In genomic region chr2:43538034-43538670, GRCh38 we compare ENCODE assay signal across 16 cellular contexts. TPM values are rescaled to one million over a fixed set of nuclear protein-coding genes. Genes with fewer than 3 reads are reported as not detected.
A peak's percentile ranks its signal among the peaks of the same experiment; 100 is the strongest.
DNase-seq lines count a peak whose midpoint lies in the region; ATAC-seq, FAIRE-seq and TF ChIP-seq lines count a peak whose summit lies in the region.
"Had no signal": no experiment of that assay in that cellular context is flagged by ENCODE, and none has a peak within 500 bp of the region (broad histone marks: within the 10 kb centered on the region; RNA-seq: fewer than 3 reads in every experiment).

No MANE protein-coding gene starts in this region.

- intact Hi-C loops in spleen (cut with DNase I; ENCODE audit: low total_unique reads): no loop called here

- peak overlapping the region in 2 of 11 experiments; percentile 4 to 5; a peak in 2 of 22 replicates for H3K9ac ChIP-seq in BLaER1 treated with 17β-estradiol and CSF1 and Interleukin-3, amounts not matched to agents 10 nM and 100 nM
- H3K9ac ChIP-seq in keratinocyte (ENCODE audit: control insufficient read depth, extremely low read depth, insufficient read depth, low read length): no peak overlapping the region

- peak overlapping the region in 6 of 11 experiments; percentile 47 to 97 (median 66); a peak in 12 of 22 replicates for H3K4me2 ChIP-seq in BLaER1 treated with 17β-estradiol and CSF1 and Interleukin-3, amounts not matched to agents 10 nM and 100 nM
- peak overlapping the region; percentile 4 for H3K4me2 ChIP-seq in keratinocyte (ENCODE audit: control insufficient read depth, extremely low read depth, insufficient read depth, low read depth, low read length)
- H3K4me2 ChIP-seq: GM23338 had no signal

- no peak for TF ChIP-seq POLR2A in spleen (IDR thresholded peaks at IDR 0.05)

- no peak for ATAC-seq in HG02885 (IDR thresholded peaks at IDR 0.05; ENCODE audit: poor library complexity, unreplicated experiment)
- ATAC-seq: activated CD4-positive, CD25-positive, alpha-beta regulatory T cell treated with anti-CD3 and anti-CD28 coated beads, Interleukin-2, amount 50 U/mL, for 24 hours; activated T-cell treated with anti-CD3 and anti-CD28 coated beads, Interleukin-2, amount 50 U/mL, for 4 hours; left cardiac atrium had no signal

- no peak overlapping the region for H3K4me3 ChIP-seq in BLaER1 treated with 17β-estradiol and CSF1 and Interleukin-3, amounts not matched to agents 10 nM and 100 nM
- no peak overlapping the region for H3K4me3 ChIP-seq in keratinocyte (ENCODE audit: control insufficient read depth in 2 of 3, extremely low read depth in 1 of 3, insufficient read depth in 2 of 3, low read depth in 1 of 3, low read length in 3 of 3)
- H3K4me3 ChIP-seq in spleen: no peak overlapping the region
- H3K4me3 ChIP-seq: GM23338 had no signal

- peaks cover 0 to 54% (median 14%) of the 10 kb centered on the region in 11 experiments; a peak in 12 of 22 replicates for H3K36me3 ChIP-seq in BLaER1 treated with 17β-estradiol and CSF1 and Interleukin-3, amounts not matched to agents 10 nM and 100 nM
- H3K36me3 ChIP-seq in keratinocyte (ENCODE audit: control insufficient read depth in 2 of 2, extremely low read depth in 1 of 2, insufficient read depth in 2 of 2, low read length in 2 of 2) (no peaks in the 10 kb centered on the region), spleen (peaks cover 0 to 17% (median under 1%) of the 10 kb centered on the region in 6 donors)

- dilution Hi-C loops in keratinocyte (cut with MboI; ENCODE audit: extremely low pct_ligation_motif_present, low sequenced_read_pairs): no loop called here

- H3K4me1 ChIP-seq in BLaER1 treated with 17β-estradiol and CSF1 and Interleukin-3, amounts not matched to agents 10 nM and 100 nM: peaks cover 10 to 58% (median 25%) of the 10 kb centered on the region in 10 experiments
- H3K4me1 ChIP-seq in keratinocyte (ENCODE audit: control insufficient read depth, extremely low read depth, insufficient read depth, low read length) (peaks cover 38% of the 10 kb centered on the region), spleen (peaks cover 3 to 67% (median 39%) of the 10 kb centered on the region in 6 donors)

- TF ChIP-seq CTCF in keratinocyte (optimal IDR thresholded peaks at IDR 0.05 in 1 of 3, IDR thresholded peaks at IDR 0.05 in 1 of 3, conservative IDR thresholded peaks at IDR 0.05 in 1 of 3; ENCODE audit: extremely low read depth in 1 of 3, insufficient read depth in 2 of 3, low read length in 3 of 3): no peak
- TF ChIP-seq CTCF in spleen (IDR thresholded peaks at IDR 0.05 in 8 of 11, conservative IDR thresholded peaks at IDR 0.05 in 3 of 11): no peak

- peak; percentile 95 for FAIRE-seq in keratinocyte (lab: Jason Lieb, UNC)
- no peak for FAIRE-seq in RCC 7860 (lab: Jason Lieb, UNC)

- no peaks in the 10 kb centered on the region for H3K9me1 ChIP-seq in keratinocyte (ENCODE audit: control insufficient read depth, extremely low read depth, insufficient read depth, low read length)

- H3K27me3 ChIP-seq in BLaER1 treated with 17β-estradiol and CSF1 and Interleukin-3, amounts not matched to agents 10 nM and 100 nM: no peaks in the 10 kb centered on the region
- H3K27me3 ChIP-seq in keratinocyte (ENCODE audit: control insufficient read depth, extremely low read depth, insufficient read depth, low read length) (no peaks in the 10 kb centered on the region), spleen (replicated peaks in 1 of 7) (no peaks in the 10 kb centered on the region)

- 80 to 83% (median 82%) methylated on average over 1 of the region's 1 CpG for WGBS in spleen, 5 donors

- DNase-seq in RPMI7951 (ENCODE audit: low read depth) (peak; percentile 23), keratinocyte (ENCODE audit: low read depth, low spot score) (no peak), spleen (no peak), RCC 7860 (ENCODE audit: low spot score) (no peak), DMS53 treated with DMSO at 0.1 percent for 48 hours (lab: John Stamatoyannopoulos, UW; ENCODE audit: unreplicated experiment) (no peak)
- no peak for DNase-seq in stimulated activated CD4-positive, alpha-beta T cell treated with anti-CD3 and anti-CD28 coated beads, Interleukin-2, amount 100 ng/mL, for 24 hours
- DNase-seq: activated T-cell treated with anti-CD3 and anti-CD28 coated beads, Interleukin-2, amount 50 U/mL, for 4 hours; effector CD8-positive, alpha-beta T cell; glutamatergic neuron; left cardiac atrium; occipital lobe; stimulated activated CD8-positive, alpha-beta memory T cell treated with anti-CD3 and anti-CD28 coated beads, Interleukin-4, amount 100 ng/mL, for 48 hours had no signal

- H2AFZ ChIP-seq in keratinocyte (ENCODE audit: control insufficient read depth, low read length): peak overlapping the region; percentile 54
- H2AFZ ChIP-seq: GM23338 had no signal

- H3K79me2 ChIP-seq in keratinocyte (ENCODE audit: control insufficient read depth, insufficient read depth, low read length): no peaks in the 10 kb centered on the region

- peak overlapping the region in 3 of 11 experiments; percentile 3 to 67 (median 64); a peak in 3 of 22 replicates for H3K27ac ChIP-seq in BLaER1 treated with 17β-estradiol and CSF1 and Interleukin-3, amounts not matched to agents 10 nM and 100 nM
- H3K27ac ChIP-seq in keratinocyte (ENCODE audit: control insufficient read depth, insufficient read depth, low read length) (peak overlapping the region; percentile 73), spleen (peak overlapping the region; percentile 4 to 75 (median 56))

- H4K20me1 ChIP-seq in BLaER1 treated with 17β-estradiol and CSF1 and Interleukin-3, amounts not matched to agents 10 nM and 100 nM: no peaks in the 10 kb centered on the region; a peak in 1 of 22 replicates
- H4K20me1 ChIP-seq in keratinocyte (ENCODE audit: control insufficient read depth, extremely low read depth, insufficient read depth, low read length): no peaks in the 10 kb centered on the region

- H3K9me3 ChIP-seq in BLaER1 treated with 17β-estradiol and CSF1 and Interleukin-3, amounts not matched to agents 10 nM and 100 nM (replicated peaks in 1 of 11): 0 out of 22 replicates have a peak, but pooled peaks cover 0 to 5% (median 0%) of the 10 kb centered on the region in 11 experiments
- H3K9me3 ChIP-seq in keratinocyte (ENCODE audit: control insufficient read depth, low read depth, low read length) (no peaks in the 10 kb centered on the region), spleen (no peaks in the 10 kb centered on the region)

RNA-seq across cellular contexts. Expression of gene THADA, which starts 57.7 kb away (rescaled TPM):
- total RNA-seq in RPMI7951 (2014; rRNA removed; shearing (Covaris generic)): 17.6 and 22.0 TPM in 2 replicates
- 17.4 to 22.6 TPM (median 21.0 TPM) in 3 replicates for polyA plus RNA-seq in keratinocyte
- polyA plus RNA-seq in keratinocyte (2011; ENCODE audit: low read depth): 9.5 TPM
- polyA plus RNA-seq in keratinocyte (2011; cell fraction: cytosol; rRNA removed): 10.3 and 10.5 TPM in 2 replicates
- 60.9 and 75.7 TPM in 2 replicates for polyA plus RNA-seq in keratinocyte (2011; cell fraction: nucleus; rRNA removed)
- polyA plus RNA-seq in keratinocyte (2012; ENCODE audit: low replicate concordance): 11.0 and 11.4 TPM in 2 replicates
- 46.4 to 77.1 TPM (median 52.7 TPM) in 3 replicates for polyA minus RNA-seq in keratinocyte
- 21.9 TPM for polyA minus RNA-seq in keratinocyte (2011; cell fraction: cytosol; rRNA and poly(A)+ RNA removed)
- 58.5 and 98.0 TPM in 2 replicates for polyA minus RNA-seq in keratinocyte (2011; cell fraction: nucleus; rRNA and poly(A)+ RNA removed)
- 10 to 100 TPM; 37.0 to 51.3 (median 43.5) TPM for total RNA-seq in spleen
- 10 to 100 TPM; 14.2 to 16.2 (median 15.5) TPM for polyA plus RNA-seq in spleen
